Comparison of ENCODE assay signal across 8 cellular contexts in the genomic region with DNA sequence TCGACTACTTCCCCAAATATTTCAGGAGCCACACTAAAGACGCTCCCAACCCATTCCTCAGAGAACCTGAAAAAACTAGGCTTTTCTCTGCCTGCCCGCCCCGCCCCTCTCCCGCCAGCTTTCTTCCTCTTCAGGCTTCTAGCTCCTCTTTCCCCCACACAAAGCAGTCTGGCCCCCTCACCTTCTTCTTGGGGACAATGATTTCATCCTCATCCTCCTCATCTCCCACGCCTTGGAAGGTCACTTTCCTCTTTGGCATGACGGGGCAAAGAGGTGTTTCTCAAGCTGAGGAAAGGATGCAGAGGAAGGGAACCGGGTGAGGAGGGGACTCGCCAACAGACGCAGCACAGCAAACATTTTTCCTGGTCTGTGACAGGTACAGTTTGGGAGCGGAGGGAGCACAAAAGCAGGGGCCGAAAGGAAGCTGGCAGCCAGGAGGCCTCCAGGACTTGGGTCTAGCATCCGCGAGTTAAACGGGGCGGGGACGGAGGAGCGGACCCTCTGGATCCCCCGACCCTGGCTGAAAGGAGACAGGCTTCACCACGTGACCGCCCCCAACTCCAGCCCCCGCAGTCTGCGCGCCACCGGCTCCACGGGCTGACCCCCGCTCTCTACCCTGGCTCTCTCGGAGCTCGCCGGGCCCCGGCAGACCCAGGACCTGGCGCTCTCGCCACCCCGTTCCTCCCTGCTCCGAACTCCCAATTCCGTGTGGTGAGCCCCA. TPM values are rescaled to one million over a fixed set of nuclear protein-coding genes. Genes with fewer than 3 reads are reported as not detected.
A peak's percentile ranks its signal among the peaks of the same experiment; 100 is the strongest.
DNase-seq lines count a peak whose midpoint lies in the region; ATAC-seq and TF ChIP-seq lines count a peak whose summit lies in the region.

No MANE protein-coding gene starts in this region.

- in situ Hi-C loops in astrocyte of the spinal cord (cut with HindIII; ENCODE audit: low sequenced_read_pairs) = no loop called here

- H3K4me3 ChIP-seq in HL-60 (replicated peaks; ENCODE audit: insufficient read depth, low read length) (peak overlapping the region; percentile 95), astrocyte of the spinal cord (ENCODE audit: low read depth, low read length) (peak overlapping the region; percentile 95)

- H3K27me3 ChIP-seq in HL-60 (ENCODE audit: insufficient read depth, poor library complexity, severe bottlenecking) = no peaks in the 10 kb centered on the region
- H3K27me3 ChIP-seq in layer of hippocampus (ENCODE audit: control insufficient read depth, insufficient read depth, low read length) = no peaks in the 10 kb centered on the region

- H3K27ac ChIP-seq in HL-60 (replicated peaks) (peak overlapping the region; percentile 94), layer of hippocampus (ENCODE audit: low read depth, low read length) (peak overlapping the region; percentile 86), temporal lobe (ENCODE audit: low read depth, low read length) (peak overlapping the region; percentile 93)

- ATAC-seq in HG02588 (IDR thresholded peaks at IDR 0.05; ENCODE audit: unreplicated experiment) = no peak

- DNase-seq in NCI-H146 (lab: John Stamatoyannopoulos, UW) = peak; percentile 65
- DNase-seq in NCI-H146 treated with DMSO at 0.1 percent for 48 hours (lab: John Stamatoyannopoulos, UW; ENCODE audit: unreplicated experiment) = no peak
- no peak for DNase-seq in HL-60 (ENCODE audit: low read depth in 1 of 2, low spot score in 1 of 2)
- DNase-seq in astrocyte of the spinal cord (ENCODE audit: low read depth, low spot score) = no peak
- DNase-seq in NCI-H2107 (lab: John Stamatoyannopoulos, UW) = no peak

- TF ChIP-seq CTCF in HL-60 (IDR thresholded peaks at IDR 0.05; ENCODE audit: insufficient read depth, low read length) (no peak), astrocyte of the spinal cord (IDR thresholded peaks at IDR 0.05; ENCODE audit: low read depth, low read length) (no peak)

RNA-seq across cellular contexts. Expression of gene CD2BP2, which starts 0.5 kb away (rescaled TPM):
- total RNA-seq in temporal lobe = 38.6 TPM

RNA-seq across cellular contexts. Expression of gene TBC1D10B, which starts 15.7 kb away (rescaled TPM):
- total RNA-seq in temporal lobe = 28.8 TPM

RNA-seq across cellular contexts. Expression of gene MYL11, which starts 20.0 kb away (rescaled TPM):
- not detected for total RNA-seq in temporal lobe

RNA-seq across cellular contexts. Expression of gene SEPTIN1, which starts 27.8 kb away (rescaled TPM):
- total RNA-seq in temporal lobe = 0.74 TPM

RNA-seq across cellular contexts. Expression of gene ZNF48, which starts 40.6 kb away (rescaled TPM):
- 20.4 TPM for total RNA-seq in temporal lobe
